1 cellular context compared by ENCODE assay signal in the genomic region with DNA sequence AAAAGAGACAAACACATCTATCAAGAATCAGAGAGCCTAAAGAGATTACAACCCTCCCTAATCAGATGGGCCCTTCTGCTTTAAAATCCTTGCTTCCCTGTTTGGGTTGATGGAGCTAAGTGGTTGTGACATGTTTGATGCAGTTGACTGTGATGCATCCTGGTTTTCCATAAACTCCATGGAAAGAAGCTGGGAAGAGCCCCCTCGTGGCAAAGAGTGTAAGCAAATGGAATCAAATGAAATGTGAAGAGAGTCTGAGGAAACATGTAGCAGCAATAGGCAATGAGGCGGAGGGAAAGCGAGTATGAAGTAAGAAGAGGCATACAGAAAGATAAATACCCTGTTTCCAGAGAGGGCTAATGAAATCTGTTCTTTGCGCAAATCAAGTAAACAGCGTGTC.
TF ChIP-seq lines count a peak whose summit lies in the region.

No MANE protein-coding gene starts in this region.

TF ChIP-seq in GM23338, 12 proteins besides CTCF, POLR2A, EP300 and RAD21 (continued from another document):
- TF ChIP-seq, protein P1, sequence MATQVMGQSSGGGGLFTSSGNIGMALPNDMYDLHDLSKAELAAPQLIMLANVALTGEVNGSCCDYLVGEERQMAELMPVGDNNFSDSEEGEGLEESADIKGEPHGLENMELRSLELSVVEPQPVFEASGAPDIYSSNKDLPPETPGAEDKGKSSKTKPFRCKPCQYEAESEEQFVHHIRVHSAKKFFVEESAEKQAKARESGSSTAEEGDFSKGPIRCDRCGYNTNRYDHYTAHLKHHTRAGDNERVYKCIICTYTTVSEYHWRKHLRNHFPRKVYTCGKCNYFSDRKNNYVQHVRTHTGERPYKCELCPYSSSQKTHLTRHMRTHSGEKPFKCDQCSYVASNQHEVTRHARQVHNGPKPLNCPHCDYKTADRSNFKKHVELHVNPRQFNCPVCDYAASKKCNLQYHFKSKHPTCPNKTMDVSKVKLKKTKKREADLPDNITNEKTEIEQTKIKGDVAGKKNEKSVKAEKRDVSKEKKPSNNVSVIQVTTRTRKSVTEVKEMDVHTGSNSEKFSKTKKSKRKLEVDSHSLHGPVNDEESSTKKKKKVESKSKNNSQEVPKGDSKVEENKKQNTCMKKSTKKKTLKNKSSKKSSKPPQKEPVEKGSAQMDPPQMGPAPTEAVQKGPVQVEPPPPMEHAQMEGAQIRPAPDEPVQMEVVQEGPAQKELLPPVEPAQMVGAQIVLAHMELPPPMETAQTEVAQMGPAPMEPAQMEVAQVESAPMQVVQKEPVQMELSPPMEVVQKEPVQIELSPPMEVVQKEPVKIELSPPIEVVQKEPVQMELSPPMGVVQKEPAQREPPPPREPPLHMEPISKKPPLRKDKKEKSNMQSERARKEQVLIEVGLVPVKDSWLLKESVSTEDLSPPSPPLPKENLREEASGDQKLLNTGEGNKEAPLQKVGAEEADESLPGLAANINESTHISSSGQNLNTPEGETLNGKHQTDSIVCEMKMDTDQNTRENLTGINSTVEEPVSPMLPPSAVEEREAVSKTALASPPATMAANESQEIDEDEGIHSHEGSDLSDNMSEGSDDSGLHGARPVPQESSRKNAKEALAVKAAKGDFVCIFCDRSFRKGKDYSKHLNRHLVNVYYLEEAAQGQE (IDR thresholded peaks at IDR 0.05; ENCODE audit: unreplicated experiment) = no peak
- TF ChIP-seq ZNF331 (CRISPR knock-in tag; IDR thresholded peaks at IDR 0.05; ENCODE audit: low read depth) (no peak), STAT1 (IDR thresholded peaks at IDR 0.05; ENCODE audit: unreplicated experiment) (no peak), NANOG (IDR thresholded peaks at IDR 0.05; ENCODE audit: borderline replicate concordance) (no peak)
- TF ChIP-seq, protein P2, sequence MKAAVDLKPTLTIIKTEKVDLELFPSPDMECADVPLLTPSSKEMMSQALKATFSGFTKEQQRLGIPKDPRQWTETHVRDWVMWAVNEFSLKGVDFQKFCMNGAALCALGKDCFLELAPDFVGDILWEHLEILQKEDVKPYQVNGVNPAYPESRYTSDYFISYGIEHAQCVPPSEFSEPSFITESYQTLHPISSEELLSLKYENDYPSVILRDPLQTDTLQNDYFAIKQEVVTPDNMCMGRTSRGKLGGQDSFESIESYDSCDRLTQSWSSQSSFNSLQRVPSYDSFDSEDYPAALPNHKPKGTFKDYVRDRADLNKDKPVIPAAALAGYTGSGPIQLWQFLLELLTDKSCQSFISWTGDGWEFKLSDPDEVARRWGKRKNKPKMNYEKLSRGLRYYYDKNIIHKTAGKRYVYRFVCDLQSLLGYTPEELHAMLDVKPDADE (IDR thresholded peaks at IDR 0.05) = no peak
